In the genomic region with DNA sequence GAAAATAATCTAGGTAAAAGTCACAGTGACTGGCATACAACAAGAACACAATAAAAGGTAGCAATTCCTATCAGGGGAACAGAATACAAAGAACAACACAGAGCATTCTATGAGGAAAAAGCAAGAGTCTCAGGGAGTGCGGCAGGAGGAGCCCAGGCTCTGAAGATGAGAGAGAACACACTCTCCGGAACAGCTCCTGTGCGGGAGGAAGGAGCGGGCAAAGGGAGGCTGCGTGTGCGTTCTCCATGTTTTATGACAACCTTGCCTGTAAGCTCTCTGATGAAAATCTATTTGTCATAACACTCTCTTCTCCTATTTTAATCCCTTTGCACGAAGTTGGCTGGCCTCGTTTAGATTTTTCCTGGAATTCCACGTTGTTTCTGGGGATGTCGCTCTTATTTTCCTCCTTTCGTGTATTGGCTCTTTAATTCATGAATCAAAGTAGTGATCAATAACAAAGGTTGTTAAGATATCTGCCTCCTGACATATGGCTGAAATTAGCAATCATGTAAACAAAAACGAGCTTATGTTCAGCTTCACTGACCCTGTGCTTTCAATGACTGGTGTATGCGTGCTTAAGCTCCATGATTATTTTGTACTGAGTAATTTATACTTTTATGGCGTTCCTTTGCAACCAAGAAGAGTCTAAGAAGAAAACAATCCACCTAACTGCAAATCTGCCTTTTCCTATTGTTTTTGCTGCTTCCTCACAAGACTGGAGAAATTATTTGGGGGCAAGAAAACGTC, we compare ENCODE assay signal across 17 cellular contexts.
"Had no signal": no experiment of that assay in that cellular context is flagged by ENCODE, and none has a peak within 500 bp of the region (broad histone marks: within the 10 kb centered on the region; RNA-seq: fewer than 3 reads in every experiment).

No MANE protein-coding gene starts in this region.

- H3K4me1 ChIP-seq: adrenal gland had no signal

- H3K36me3 ChIP-seq: adrenal gland, cardiac muscle cell had no signal

- H3K9me3 ChIP-seq: adrenal gland had no signal

- H3K4me3 ChIP-seq: adrenal gland, cardiac muscle cell had no signal

- H3K27ac ChIP-seq: adrenal gland, cardiac muscle cell, VCaP had no signal

- DNase-seq: activated CD4-positive, alpha-beta memory T cell treated with anti-CD3 and anti-CD28 coated beads, Interleukin-2, amount 10 ng/mL, durations not matched to agents 7 days and 5 days; activated CD4-positive, alpha-beta T cell treated with anti-CD3 and anti-CD28 coated beads for 4 hours; activated effector memory CD4-positive, alpha-beta T cell treated with Interleukin-2 at 50 U/mL for 16 hours; activated naive CD4-positive, alpha-beta T cell treated with anti-CD3 and anti-CD28 coated beads, Interleukin-2, amount 50 U/mL, for 16 hours; activated T-cell treated with anti-CD3 and anti-CD28 coated beads, Interleukin-2, amount 50 U/mL, for 24 hours; adrenal gland; foreskin fibroblast; left ventricle myocardium superior; mesendoderm; natural killer cell; right cardiac atrium; small intestine; stimulated activated CD4-positive, alpha-beta T cell treated with anti-CD3 and anti-CD28 coated beads, Interleukin-4, amount 100 ng/mL, for 24 hours; stimulated activated naive CD4-positive, alpha-beta T cell treated with Interleukin-2 at 50 U/mL for 16 hours; T-helper 1 cell had no signal

- H3K27me3 ChIP-seq: adrenal gland, cardiac muscle cell had no signal

- ATAC-seq: left ventricle myocardium superior, natural killer cell, right cardiac atrium had no signal
